ENCODE assay signal across 8 cellular contexts in the genomic region with DNA sequence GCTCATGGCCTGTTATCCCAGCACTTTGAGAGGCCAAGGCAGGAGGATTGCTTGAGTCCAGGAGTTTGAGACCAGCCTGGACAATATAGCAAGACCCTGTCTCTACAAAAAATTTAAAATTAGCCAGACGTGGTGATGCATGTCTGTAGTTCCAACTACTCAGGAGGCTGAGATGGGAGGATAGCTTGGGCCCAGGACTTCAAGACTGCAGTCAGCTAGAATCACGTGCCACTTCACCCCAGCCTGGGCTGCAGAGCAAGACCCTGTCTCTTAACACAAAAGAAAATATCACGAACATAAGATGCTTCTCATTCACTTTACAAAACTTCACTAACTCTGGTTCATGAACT. TPM values are rescaled to one million over a fixed set of nuclear protein-coding genes. Genes with fewer than 3 reads are reported as not detected.
DNase-seq lines count a peak whose midpoint lies in the region; ATAC-seq and TF ChIP-seq lines count a peak whose summit lies in the region.
"Not testable (repeated sequence)": the region's sequence is repeated elsewhere in the genome, so short reads cannot be mapped to it uniquely, and the experiment has no call there.

No MANE protein-coding gene starts in this region.

- intact Hi-C loops in CD8-positive, alpha-beta T cell (cut with DNase I, micrococcal nuclease): loop anchor here in 1 of 2 experiments (5.0 kb wide), 1 partner anchor 138 kb away; no protein-coding TSS in a partner anchor
- intact Hi-C loops in OCI-LY7 (cut with micrococcal nuclease; ENCODE audit: unreplicated experiment) (loop anchor here (5.0 kb wide), 2 partner anchors 82 to 208 kb away; a partner anchor contains a TSS), esophagus muscularis mucosa (cut with DNase I) (loop anchor here (5.0 kb wide), 1 partner anchor 138 kb away; no protein-coding TSS in a partner anchor)
- intact Hi-C loops in activated CD4-positive, alpha-beta memory T cell treated with anti-CD3 and anti-CD28 coated beads for 36 hours (cut with micrococcal nuclease): loop anchor here (5.0 kb wide), 1 partner anchor 138 kb away; no protein-coding TSS in a partner anchor

- peak overlapping the region; percentile 96 for H3K4me2 ChIP-seq in OCI-LY7 (ENCODE audit: low read length)

- peaks cover 30% of the 10 kb centered on the region for H3K4me1 ChIP-seq in CD8-positive, alpha-beta T cell (ENCODE audit: insufficient read depth, low read length)
- H3K4me1 ChIP-seq in OCI-LY7 (ENCODE audit: insufficient read depth, low read length, poor library complexity, severe bottlenecking): peaks cover 30% of the 10 kb centered on the region
- H3K4me1 ChIP-seq in esophagus muscularis mucosa: peaks cover 17 to 28% (median 24%) of the 10 kb centered on the region in 4 donors

- peak overlapping the region; percentile 93 for H3K27ac ChIP-seq in CD8-positive, alpha-beta T cell (ENCODE audit: low read depth, low read length)
- H3K27ac ChIP-seq in OCI-LY7 (ENCODE audit: low read depth, low read length, poor library complexity, severe bottlenecking) (peak overlapping the region; percentile 96), esophagus muscularis mucosa (replicated peaks in 1 of 4) (peak overlapping the region; percentile 94 to 100 (median 99)), skin epidermis (peak overlapping the region in 19 of 21 experiments; percentile 9 to 100 (median 98))

- peak overlapping the region; percentile 56; the same call in 1 of the 2 replicates for H2AFZ ChIP-seq in OCI-LY7 (ENCODE audit: low read length)

- H3K36me3 ChIP-seq in CD8-positive, alpha-beta T cell (ENCODE audit: insufficient read depth, low read length): peaks cover 12% of the 10 kb centered on the region
- H3K36me3 ChIP-seq in OCI-LY7 (ENCODE audit: insufficient read depth, low read length) (peaks cover 25% of the 10 kb centered on the region), esophagus muscularis mucosa (peaks cover 0 to 13% (median 11%) of the 10 kb centered on the region in 4 donors)

- H3K79me2 ChIP-seq in OCI-LY7 (ENCODE audit: insufficient read depth, low read depth, low read length): peaks cover 41% of the 10 kb centered on the region

- POLR2A ChIA-PET in CD8-positive, alpha-beta T cell (lab: Charles Lee): interaction anchor here (0.6 to 7.0 kb wide), 5 partner anchors 24 to 248 kb away, joined by 3 to 370 read pairs (median 3); a partner anchor contains a TSS
- POLR2A ChIA-PET in OCI-LY7 (lab: Charles Lee): interaction anchor here (0.6 to 4.0 kb wide), 8 partner anchors 9 to 140 kb away, joined by 3 to 76 read pairs (median 4); a partner anchor contains a TSS
- POLR2A ChIA-PET in activated CD4-positive, alpha-beta memory T cell treated with anti-CD3 and anti-CD28 coated beads for 36 hours (lab: Charles Lee): interaction anchor here (1.3 to 3.7 kb wide), 4 partner anchors 26 to 290 kb away, joined by 8 to 154 read pairs (median 36); a partner anchor contains a TSS
- POLR2A ChIA-PET in activated naive CD8-positive, alpha-beta T cell treated with anti-CD3 and anti-CD28 coated beads, Interleukin-2, amount 10 ng/mL, durations not matched to agents 7 days and 5 days (lab: Charles Lee): interaction anchor here (3.0 to 7.7 kb wide), 4 partner anchors 23 to 254 kb away, joined by 24 to 437 read pairs (median 67); a partner anchor contains a TSS

- not testable (repeated sequence) for H3K4me3 ChIP-seq in CD8-positive, alpha-beta T cell (ENCODE audit: low read depth, low read length); esophagus muscularis mucosa; skin epidermis
- H3K4me3 ChIP-seq in OCI-LY7 (ENCODE audit: low read depth, low read length, poor library complexity, severe bottlenecking): peak overlapping the region; percentile 87

- DNase-seq in CD8-positive, alpha-beta T cell; OCI-LY7 (ENCODE audit: low spot score); activated CD4-positive, alpha-beta memory T cell treated with anti-CD3 and anti-CD28 coated beads for 36 hours; activated naive CD8-positive, alpha-beta T cell treated with anti-CD3 and anti-CD28 coated beads, Interleukin-2, amount 10 ng/mL, durations not matched to agents 7 days and 5 days; esophagus muscularis mucosa (ENCODE audit: extremely low spot score); memory B cell (ENCODE audit: low spot score in 2 of 2); type B pancreatic cell (ENCODE audit: extremely low spot score, unreplicated experiment): not testable (repeated sequence)

- H3K36me3 Mint-ChIP-seq in CD8-positive, alpha-beta T cell: peaks cover 29% of the 10 kb centered on the region
- peaks cover 25% of the 10 kb centered on the region for H3K36me3 Mint-ChIP-seq in activated CD4-positive, alpha-beta memory T cell treated with anti-CD3 and anti-CD28 coated beads for 36 hours
- H3K36me3 Mint-ChIP-seq in activated naive CD8-positive, alpha-beta T cell treated with anti-CD3 and anti-CD28 coated beads, Interleukin-2, amount 10 ng/mL, durations not matched to agents 7 days and 5 days: peaks cover 16% of the 10 kb centered on the region
- H3K36me3 Mint-ChIP-seq in memory B cell: peaks cover 13% of the 10 kb centered on the region
- H3K36me3 Mint-ChIP-seq in type B pancreatic cell: peaks cover 21% of the 10 kb centered on the region

- not testable (repeated sequence) for H3K9me3 Mint-ChIP-seq in CD8-positive, alpha-beta T cell; activated CD4-positive, alpha-beta memory T cell treated with anti-CD3 and anti-CD28 coated beads for 36 hours; activated naive CD8-positive, alpha-beta T cell treated with anti-CD3 and anti-CD28 coated beads, Interleukin-2, amount 10 ng/mL, durations not matched to agents 7 days and 5 days; memory B cell; type B pancreatic cell

- H3K9me3 ChIP-seq in CD8-positive, alpha-beta T cell (ENCODE audit: low read length); OCI-LY7 (ENCODE audit: low read length); esophagus muscularis mucosa: not testable (repeated sequence)

- not testable (repeated sequence) for H3K9me2 ChIP-seq in OCI-LY7 (ENCODE audit: insufficient read depth, low read length)

- H3K27me3 Mint-ChIP-seq in CD8-positive, alpha-beta T cell (ENCODE audit: low read depth); activated CD4-positive, alpha-beta memory T cell treated with anti-CD3 and anti-CD28 coated beads for 36 hours; activated naive CD8-positive, alpha-beta T cell treated with anti-CD3 and anti-CD28 coated beads, Interleukin-2, amount 10 ng/mL, durations not matched to agents 7 days and 5 days; memory B cell; type B pancreatic cell: not testable (repeated sequence)

- not testable (repeated sequence) for TF ChIP-seq EP300 in esophagus muscularis mucosa (IDR thresholded peaks at IDR 0.05)

- not testable (repeated sequence) for TF ChIP-seq CTCF in CD8-positive, alpha-beta T cell (IDR thresholded peaks at IDR 0.05); OCI-LY7 (conservative IDR thresholded peaks at IDR 0.05; ENCODE audit: low read length); esophagus muscularis mucosa (IDR thresholded peaks at IDR 0.05); type B pancreatic cell (conservative IDR thresholded peaks at IDR 0.05)

- ATAC-seq in CD8-positive, alpha-beta T cell; activated naive CD8-positive, alpha-beta T cell treated with anti-CD3 and anti-CD28 coated beads, Interleukin-2, amount 10 ng/mL, durations not matched to agents 7 days and 5 days (ENCODE audit: low read depth); memory B cell (ENCODE audit: low read depth): not testable (repeated sequence)

- H3K27me3 ChIP-seq in CD8-positive, alpha-beta T cell (ENCODE audit: insufficient read depth, low read length); esophagus muscularis mucosa: not testable (repeated sequence)

- peak overlapping the region; percentile 100 for H3K27ac Mint-ChIP-seq in CD8-positive, alpha-beta T cell
- H3K27ac Mint-ChIP-seq in activated CD4-positive, alpha-beta memory T cell treated with anti-CD3 and anti-CD28 coated beads for 36 hours: peak overlapping the region; percentile 98
- peak overlapping the region; percentile 98 for H3K27ac Mint-ChIP-seq in activated naive CD8-positive, alpha-beta T cell treated with anti-CD3 and anti-CD28 coated beads, Interleukin-2, amount 10 ng/mL, durations not matched to agents 7 days and 5 days
- peak overlapping the region; percentile 99 for H3K27ac Mint-ChIP-seq in memory B cell
- peak overlapping the region; percentile 99 for H3K27ac Mint-ChIP-seq in type B pancreatic cell

- peak overlapping the region; percentile 96 for H3K4me3 Mint-ChIP-seq in CD8-positive, alpha-beta T cell
- peak overlapping the region; percentile 96 for H3K4me3 Mint-ChIP-seq in activated CD4-positive, alpha-beta memory T cell treated with anti-CD3 and anti-CD28 coated beads for 36 hours
- H3K4me3 Mint-ChIP-seq in activated naive CD8-positive, alpha-beta T cell treated with anti-CD3 and anti-CD28 coated beads, Interleukin-2, amount 10 ng/mL, durations not matched to agents 7 days and 5 days: peak overlapping the region; percentile 94
- not testable (repeated sequence) for H3K4me3 Mint-ChIP-seq in memory B cell, type B pancreatic cell

- H3K4me1 Mint-ChIP-seq in CD8-positive, alpha-beta T cell (ENCODE audit: low read depth): peaks cover 34% of the 10 kb centered on the region
- H3K4me1 Mint-ChIP-seq in activated CD4-positive, alpha-beta memory T cell treated with anti-CD3 and anti-CD28 coated beads for 36 hours (ENCODE audit: low read depth): peaks cover 24% of the 10 kb centered on the region
- H3K4me1 Mint-ChIP-seq in activated naive CD8-positive, alpha-beta T cell treated with anti-CD3 and anti-CD28 coated beads, Interleukin-2, amount 10 ng/mL, durations not matched to agents 7 days and 5 days: peaks cover 24% of the 10 kb centered on the region
- H3K4me1 Mint-ChIP-seq in memory B cell (peaks cover 14% of the 10 kb centered on the region), type B pancreatic cell (ENCODE audit: unreplicated experiment) (peaks cover 27% of the 10 kb centered on the region)

- CTCF ChIA-PET in CD8-positive, alpha-beta T cell (lab: Charles Lee): interaction anchor here (0.8 to 1.8 kb wide), 2 partner anchors 27 to 125 kb away, joined by 3 to 9 read pairs; a partner anchor contains a TSS
- CTCF ChIA-PET in OCI-LY7 (lab: Charles Lee; ENCODE audit: unreplicated experiment): not testable (repeated sequence)
- CTCF ChIA-PET in activated CD4-positive, alpha-beta memory T cell treated with anti-CD3 and anti-CD28 coated beads for 36 hours (lab: Charles Lee): interaction anchor here (0.7 to 3.5 kb wide), 4 partner anchors 24 to 1636 kb away, joined by 3 to 20 read pairs (median 13); a partner anchor contains a TSS

- TF ChIP-seq POLR2A in esophagus muscularis mucosa (IDR thresholded peaks at IDR 0.05; ENCODE audit: low read depth): not testable (repeated sequence)

- not testable (repeated sequence) for BruUV-seq in OCI-LY7 (replicated peaks; lab: Mats Ljungman, UMichigan)

- H4K20me1 ChIP-seq in OCI-LY7 (ENCODE audit: insufficient read depth, low read length): peaks cover 17% of the 10 kb centered on the region

- WGBS in esophagus muscularis mucosa: 93% methylated on average over 3 of the region's 3 CpGs

RNA-seq across cellular contexts. Expression of a gene that starts 2.4 kb away (rescaled TPM):
- total RNA-seq in CD8-positive, alpha-beta T cell: 1,000 to 10,000 TPM; 1,168 to 1,202 TPM
- 346 and 448 TPM in 2 replicates for total RNA-seq in OCI-LY7 (2014; rRNA removed; shearing (Covaris generic))
- total RNA-seq in OCI-LY7 (2022): 429 and 431 TPM in 2 replicates
- total RNA-seq in activated CD4-positive, alpha-beta memory T cell treated with anti-CD3 and anti-CD28 coated beads for 36 hours: 100 to 1,000 TPM; 243 to 259 TPM
- total RNA-seq in activated naive CD8-positive, alpha-beta T cell treated with anti-CD3 and anti-CD28 coated beads, Interleukin-2, amount 10 ng/mL, durations not matched to agents 7 days and 5 days: 100 to 1,000 TPM; 478 to 499 TPM
- 100 to 1,000 TPM; 143 to 272 (median 165) TPM for total RNA-seq in esophagus muscularis mucosa
- 361 and 398 TPM in 2 replicates for total RNA-seq in type B pancreatic cell (ENCODE audit: low replicate concordance)

RNA-seq across cellular contexts. Expression of a gene that starts 27.3 kb away (rescaled TPM):
- 100 to 1,000 TPM; 101 to 107 TPM for total RNA-seq in CD8-positive, alpha-beta T cell
- total RNA-seq in OCI-LY7 (2014; rRNA removed; shearing (Covaris generic)): 37.9 and 43.6 TPM in 2 replicates
- total RNA-seq in OCI-LY7 (2022) (47.8 and 51.4 TPM in 2 replicates), esophagus muscularis mucosa (10 to 100 TPM; 45.9 to 62.2 (median 48.0) TPM), type B pancreatic cell (ENCODE audit: low replicate concordance) (33.4 and 37.6 TPM in 2 replicates)
- total RNA-seq in activated CD4-positive, alpha-beta memory T cell treated with anti-CD3 and anti-CD28 coated beads for 36 hours: 10 to 100 TPM; 49.1 to 50.5 TPM
- total RNA-seq in activated naive CD8-positive, alpha-beta T cell treated with anti-CD3 and anti-CD28 coated beads, Interleukin-2, amount 10 ng/mL, durations not matched to agents 7 days and 5 days: 10 to 100 TPM; 61.9 to 69.4 TPM

RNA-seq across cellular contexts. Expression of a gene that starts 45.3 kb away (rescaled TPM):
- total RNA-seq in CD8-positive, alpha-beta T cell: 10 to 100 TPM; 39.2 to 43.8 TPM
- total RNA-seq in OCI-LY7 (2014; rRNA removed; shearing (Covaris generic)): 393 and 411 TPM in 2 replicates
- 109 and 164 TPM in 2 replicates for total RNA-seq in OCI-LY7 (2022)
- 100 to 1,000 TPM; 141 to 142 TPM for total RNA-seq in activated CD4-positive, alpha-beta memory T cell treated with anti-CD3 and anti-CD28 coated beads for 36 hours
- 100 to 1,000 TPM in 1 of 2 experiments, 10 to 100 TPM in 1; 96.9 to 112 TPM for total RNA-seq in activated naive CD8-positive, alpha-beta T cell treated with anti-CD3 and anti-CD28 coated beads, Interleukin-2, amount 10 ng/mL, durations not matched to agents 7 days and 5 days
- total RNA-seq in esophagus muscularis mucosa: 100 to 1,000 TPM; 159 to 360 (median 263) TPM
- 131 and 160 TPM in 2 replicates for total RNA-seq in type B pancreatic cell (ENCODE audit: low replicate concordance)

RNA-seq across cellular contexts. Expression of a gene that starts 45.3 kb away (rescaled TPM):
- 10 to 100 TPM; 10.7 to 13.1 TPM for total RNA-seq in CD8-positive, alpha-beta T cell
- 32.8 and 56.2 TPM in 2 replicates for total RNA-seq in OCI-LY7 (2014; rRNA removed; shearing (Covaris generic))
- total RNA-seq in OCI-LY7 (2022) (41.3 and 43.4 TPM in 2 replicates), esophagus muscularis mucosa (10 to 100 TPM; 25.3 to 63.3 (median 32.7) TPM), type B pancreatic cell (ENCODE audit: low replicate concordance) (26.7 and 29.9 TPM in 2 replicates)
- 10 to 100 TPM; 36.9 to 40.8 TPM for total RNA-seq in activated CD4-positive, alpha-beta memory T cell treated with anti-CD3 and anti-CD28 coated beads for 36 hours
- 10 to 100 TPM; 33.1 to 33.8 TPM for total RNA-seq in activated naive CD8-positive, alpha-beta T cell treated with anti-CD3 and anti-CD28 coated beads, Interleukin-2, amount 10 ng/mL, durations not matched to agents 7 days and 5 days
